Comparison of ENCODE assay signal across 1 cellular context in the genomic region with DNA sequence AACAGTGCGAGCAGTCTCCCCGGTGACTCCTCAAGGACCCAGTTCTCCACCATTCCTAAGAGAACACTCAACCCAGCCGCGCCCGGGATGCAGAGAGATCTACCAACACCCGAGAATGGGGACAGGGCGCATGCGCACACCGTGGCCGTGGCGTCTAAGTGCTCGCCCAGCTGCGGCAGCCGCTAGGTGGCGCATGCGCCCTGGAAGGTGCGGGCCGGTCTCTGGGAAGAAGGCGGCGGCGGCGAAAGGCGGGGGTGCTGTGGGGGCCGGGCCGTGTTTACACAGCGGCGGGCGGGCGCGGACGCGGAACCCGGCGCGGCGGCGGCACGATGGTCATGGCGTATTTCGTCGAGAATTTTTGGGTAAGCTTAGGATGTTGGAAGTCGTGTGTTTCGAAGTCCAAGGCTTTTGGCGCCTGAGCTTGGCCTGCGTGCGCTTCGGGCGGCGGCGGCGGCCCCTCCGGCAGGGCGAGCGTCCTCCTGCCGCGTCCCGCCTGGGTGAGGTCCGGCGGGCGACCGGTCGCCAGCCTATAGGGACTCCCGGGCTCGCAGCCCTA.
TF ChIP-seq lines count a peak whose summit lies in the region.

FCHO2 (plus strand) TSS at position 274 of the 556 bp plus-strand sequence; CDS start at position 330, 56 bp downstream.

TF ChIP-seq in HepG2, 621 proteins besides CTCF, POLR2A, EP300 and RAD21 (continued from another document and continues in another):
- TF ChIP-seq, protein P1, sequence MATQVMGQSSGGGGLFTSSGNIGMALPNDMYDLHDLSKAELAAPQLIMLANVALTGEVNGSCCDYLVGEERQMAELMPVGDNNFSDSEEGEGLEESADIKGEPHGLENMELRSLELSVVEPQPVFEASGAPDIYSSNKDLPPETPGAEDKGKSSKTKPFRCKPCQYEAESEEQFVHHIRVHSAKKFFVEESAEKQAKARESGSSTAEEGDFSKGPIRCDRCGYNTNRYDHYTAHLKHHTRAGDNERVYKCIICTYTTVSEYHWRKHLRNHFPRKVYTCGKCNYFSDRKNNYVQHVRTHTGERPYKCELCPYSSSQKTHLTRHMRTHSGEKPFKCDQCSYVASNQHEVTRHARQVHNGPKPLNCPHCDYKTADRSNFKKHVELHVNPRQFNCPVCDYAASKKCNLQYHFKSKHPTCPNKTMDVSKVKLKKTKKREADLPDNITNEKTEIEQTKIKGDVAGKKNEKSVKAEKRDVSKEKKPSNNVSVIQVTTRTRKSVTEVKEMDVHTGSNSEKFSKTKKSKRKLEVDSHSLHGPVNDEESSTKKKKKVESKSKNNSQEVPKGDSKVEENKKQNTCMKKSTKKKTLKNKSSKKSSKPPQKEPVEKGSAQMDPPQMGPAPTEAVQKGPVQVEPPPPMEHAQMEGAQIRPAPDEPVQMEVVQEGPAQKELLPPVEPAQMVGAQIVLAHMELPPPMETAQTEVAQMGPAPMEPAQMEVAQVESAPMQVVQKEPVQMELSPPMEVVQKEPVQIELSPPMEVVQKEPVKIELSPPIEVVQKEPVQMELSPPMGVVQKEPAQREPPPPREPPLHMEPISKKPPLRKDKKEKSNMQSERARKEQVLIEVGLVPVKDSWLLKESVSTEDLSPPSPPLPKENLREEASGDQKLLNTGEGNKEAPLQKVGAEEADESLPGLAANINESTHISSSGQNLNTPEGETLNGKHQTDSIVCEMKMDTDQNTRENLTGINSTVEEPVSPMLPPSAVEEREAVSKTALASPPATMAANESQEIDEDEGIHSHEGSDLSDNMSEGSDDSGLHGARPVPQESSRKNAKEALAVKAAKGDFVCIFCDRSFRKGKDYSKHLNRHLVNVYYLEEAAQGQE (IDR thresholded peaks at IDR 0.05; ENCODE audit: borderline replicate concordance in 1 of 2, low read depth in 1 of 2, low read length in 2 of 2), result no peak
- TF ChIP-seq ZNF512B (CRISPR knock-in tag; IDR thresholded peaks at IDR 0.05; ENCODE audit: borderline replicate concordance) (no peak), SNAI1 (CRISPR knock-in tag; IDR thresholded peaks at IDR 0.05; ENCODE audit: borderline replicate concordance) (no peak), TRIM22 (IDR thresholded peaks at IDR 0.05) (no peak), U2AF2 (IDR thresholded peaks at IDR 0.05; ENCODE audit: low read depth, low read length) (no peak), ZNF672 (CRISPR knock-in tag; IDR thresholded peaks at IDR 0.05) (no peak), KDM1A (CRISPR knock-in tag; IDR thresholded peaks at IDR 0.05) (no peak), HNRNPK (IDR thresholded peaks at IDR 0.05; ENCODE audit: low read depth, low read length, poor library complexity, severe bottlenecking) (no peak), ZNF569 (CRISPR knock-in tag; IDR thresholded peaks at IDR 0.05; ENCODE audit: borderline replicate concordance) (no peak), ZNF746 (CRISPR knock-in tag; IDR thresholded peaks at IDR 0.05) (peak; percentile 59; the same call in 1 of the 2 replicates), HOXA9 (CRISPR knock-in tag; IDR thresholded peaks at IDR 0.05; ENCODE audit: borderline replicate concordance) (no peak), ZNF225 (CRISPR knock-in tag; IDR thresholded peaks at IDR 0.05) (0 out of 2 replicates have a peak, but pooled peaks have one; percentile 46), KDM2A (CRISPR knock-in tag; IDR thresholded peaks at IDR 0.05; ENCODE audit: borderline replicate concordance, low read depth) (peak; percentile 91), ZNF816 (CRISPR knock-in tag; IDR thresholded peaks at IDR 0.05; ENCODE audit: borderline replicate concordance) (no peak), CREB1 (IDR thresholded peaks at IDR 0.05) (no peak), CREB1 (CRISPR knock-in tag; IDR thresholded peaks at IDR 0.05) (no peak), ZNF274 (CRISPR knock-in tag; IDR thresholded peaks at IDR 0.05) (peak; percentile 77), ZNF598 (CRISPR knock-in tag; IDR thresholded peaks at IDR 0.05; ENCODE audit: borderline replicate concordance) (no peak; the same call in 1 of the 2 replicates), ZSCAN12 (CRISPR knock-in tag; IDR thresholded peaks at IDR 0.05) (no peak; the same call in 1 of the 2 replicates), KDM5B (CRISPR knock-in tag; IDR thresholded peaks at IDR 0.05; ENCODE audit: borderline replicate concordance) (peak; percentile 59; the same call in 1 of the 2 replicates), SP1 (IDR thresholded peaks at IDR 0.05) (no peak), SP1 (CRISPR knock-in tag; IDR thresholded peaks at IDR 0.05) (0 out of 2 replicates have a peak, but pooled peaks have one; percentile 19), FOXA3 (CRISPR knock-in tag; IDR thresholded peaks at IDR 0.05) (peak; percentile 99), E2F1 (CRISPR knock-in tag; IDR thresholded peaks at IDR 0.05) (no peak), SETDB1 (CRISPR knock-in tag; IDR thresholded peaks at IDR 0.05; ENCODE audit: borderline replicate concordance) (no peak), ZSCAN9 (CRISPR knock-in tag; IDR thresholded peaks at IDR 0.05; ENCODE audit: borderline replicate concordance) (no peak; the same call in 1 of the 2 replicates), ZNF441 (CRISPR knock-in tag; IDR thresholded peaks at IDR 0.05; ENCODE audit: borderline replicate concordance) (no peak; the same call in 1 of the 2 replicates), BRCA1 (CRISPR knock-in tag; IDR thresholded peaks at IDR 0.05) (no peak), ZNF652 (CRISPR knock-in tag; IDR thresholded peaks at IDR 0.05; ENCODE audit: borderline replicate concordance, low read depth) (no peak), ZNF329 (CRISPR knock-in tag; IDR thresholded peaks at IDR 0.05; ENCODE audit: low read depth) (no peak), ZNF761 (CRISPR knock-in tag; conservative IDR thresholded peaks at IDR 0.05) (no peak), HNRNPLL (IDR thresholded peaks at IDR 0.05; ENCODE audit: low read depth, low read length, poor library complexity, severe bottlenecking) (peak; percentile 68), RFX1 (IDR thresholded peaks at IDR 0.05) (no peak), ZFP62 (CRISPR knock-in tag; IDR thresholded peaks at IDR 0.05) (no peak), ATF1 (CRISPR knock-in tag; IDR thresholded peaks at IDR 0.05) (no peak)
- TF ChIP-seq, protein P2, sequence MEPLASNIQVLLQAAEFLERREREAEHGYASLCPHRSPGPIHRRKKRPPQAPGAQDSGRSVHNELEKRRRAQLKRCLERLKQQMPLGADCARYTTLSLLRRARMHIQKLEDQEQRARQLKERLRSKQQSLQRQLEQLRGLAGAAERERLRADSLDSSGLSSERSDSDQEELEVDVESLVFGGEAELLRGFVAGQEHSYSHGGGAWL (CRISPR knock-in tag; IDR thresholded peaks at IDR 0.05), result peak; percentile 51; the same call in 1 of the 2 replicates
- TF ChIP-seq, protein P3, sequence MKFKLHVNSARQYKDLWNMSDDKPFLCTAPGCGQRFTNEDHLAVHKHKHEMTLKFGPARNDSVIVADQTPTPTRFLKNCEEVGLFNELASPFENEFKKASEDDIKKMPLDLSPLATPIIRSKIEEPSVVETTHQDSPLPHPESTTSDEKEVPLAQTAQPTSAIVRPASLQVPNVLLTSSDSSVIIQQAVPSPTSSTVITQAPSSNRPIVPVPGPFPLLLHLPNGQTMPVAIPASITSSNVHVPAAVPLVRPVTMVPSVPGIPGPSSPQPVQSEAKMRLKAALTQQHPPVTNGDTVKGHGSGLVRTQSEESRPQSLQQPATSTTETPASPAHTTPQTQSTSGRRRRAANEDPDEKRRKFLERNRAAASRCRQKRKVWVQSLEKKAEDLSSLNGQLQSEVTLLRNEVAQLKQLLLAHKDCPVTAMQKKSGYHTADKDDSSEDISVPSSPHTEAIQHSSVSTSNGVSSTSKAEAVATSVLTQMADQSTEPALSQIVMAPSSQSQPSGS (CRISPR knock-in tag; IDR thresholded peaks at IDR 0.05), result peak; percentile 60; the same call in 1 of the 2 replicates
- TF ChIP-seq, protein P4, sequence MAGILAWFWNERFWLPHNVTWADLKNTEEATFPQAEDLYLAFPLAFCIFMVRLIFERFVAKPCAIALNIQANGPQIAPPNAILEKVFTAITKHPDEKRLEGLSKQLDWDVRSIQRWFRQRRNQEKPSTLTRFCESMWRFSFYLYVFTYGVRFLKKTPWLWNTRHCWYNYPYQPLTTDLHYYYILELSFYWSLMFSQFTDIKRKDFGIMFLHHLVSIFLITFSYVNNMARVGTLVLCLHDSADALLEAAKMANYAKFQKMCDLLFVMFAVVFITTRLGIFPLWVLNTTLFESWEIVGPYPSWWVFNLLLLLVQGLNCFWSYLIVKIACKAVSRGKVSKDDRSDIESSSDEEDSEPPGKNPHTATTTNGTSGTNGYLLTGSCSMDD (CRISPR knock-in tag; IDR thresholded peaks at IDR 0.05), result no peak
- TF ChIP-seq, protein P5, sequence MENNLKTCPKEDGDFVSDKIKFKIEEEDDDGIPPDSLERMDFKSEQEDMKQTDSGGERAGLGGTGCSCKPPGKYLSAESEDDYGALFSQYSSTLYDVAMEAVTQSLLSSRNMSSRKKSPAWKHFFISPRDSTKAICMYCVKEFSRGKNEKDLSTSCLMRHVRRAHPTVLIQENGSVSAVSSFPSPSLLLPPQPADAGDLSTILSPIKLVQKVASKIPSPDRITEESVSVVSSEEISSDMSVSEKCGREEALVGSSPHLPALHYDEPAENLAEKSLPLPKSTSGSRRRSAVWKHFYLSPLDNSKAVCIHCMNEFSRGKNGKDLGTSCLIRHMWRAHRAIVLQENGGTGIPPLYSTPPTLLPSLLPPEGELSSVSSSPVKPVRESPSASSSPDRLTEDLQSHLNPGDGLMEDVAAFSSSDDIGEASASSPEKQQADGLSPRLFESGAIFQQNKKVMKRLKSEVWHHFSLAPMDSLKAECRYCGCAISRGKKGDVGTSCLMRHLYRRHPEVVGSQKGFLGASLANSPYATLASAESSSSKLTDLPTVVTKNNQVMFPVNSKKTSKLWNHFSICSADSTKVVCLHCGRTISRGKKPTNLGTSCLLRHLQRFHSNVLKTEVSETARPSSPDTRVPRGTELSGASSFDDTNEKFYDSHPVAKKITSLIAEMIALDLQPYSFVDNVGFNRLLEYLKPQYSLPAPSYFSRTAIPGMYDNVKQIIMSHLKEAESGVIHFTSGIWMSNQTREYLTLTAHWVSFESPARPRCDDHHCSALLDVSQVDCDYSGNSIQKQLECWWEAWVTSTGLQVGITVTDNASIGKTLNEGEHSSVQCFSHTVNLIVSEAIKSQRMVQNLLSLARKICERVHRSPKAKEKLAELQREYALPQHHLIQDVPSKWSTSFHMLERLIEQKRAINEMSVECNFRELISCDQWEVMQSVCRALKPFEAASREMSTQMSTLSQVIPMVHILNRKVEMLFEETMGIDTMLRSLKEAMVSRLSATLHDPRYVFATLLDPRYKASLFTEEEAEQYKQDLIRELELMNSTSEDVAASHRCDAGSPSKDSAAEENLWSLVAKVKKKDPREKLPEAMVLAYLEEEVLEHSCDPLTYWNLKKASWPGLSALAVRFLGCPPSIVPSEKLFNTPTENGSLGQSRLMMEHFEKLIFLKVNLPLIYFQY (CRISPR knock-in tag; IDR thresholded peaks at IDR 0.05; ENCODE audit: borderline replicate concordance), result no peak; the same call in 1 of the 2 replicates
- TF ChIP-seq, protein P6, sequence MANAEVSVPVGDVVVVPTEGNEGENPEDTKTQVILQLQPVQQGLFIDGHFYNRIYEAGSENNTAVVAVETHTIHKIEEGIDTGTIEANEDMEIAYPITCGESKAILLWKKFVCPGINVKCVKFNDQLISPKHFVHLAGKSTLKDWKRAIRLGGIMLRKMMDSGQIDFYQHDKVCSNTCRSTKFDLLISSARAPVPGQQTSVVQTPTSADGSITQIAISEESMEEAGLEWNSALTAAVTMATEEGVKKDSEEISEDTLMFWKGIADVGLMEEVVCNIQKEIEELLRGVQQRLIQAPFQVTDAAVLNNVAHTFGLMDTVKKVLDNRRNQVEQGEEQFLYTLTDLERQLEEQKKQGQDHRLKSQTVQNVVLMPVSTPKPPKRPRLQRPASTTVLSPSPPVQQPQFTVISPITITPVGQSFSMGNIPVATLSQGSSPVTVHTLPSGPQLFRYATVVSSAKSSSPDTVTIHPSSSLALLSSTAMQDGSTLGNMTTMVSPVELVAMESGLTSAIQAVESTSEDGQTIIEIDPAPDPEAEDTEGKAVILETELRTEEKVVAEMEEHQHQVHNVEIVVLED (CRISPR knock-in tag; IDR thresholded peaks at IDR 0.05; ENCODE audit: borderline replicate concordance), result peak; percentile 68; the same call in 1 of the 2 replicates
